25 cellular contexts compared by ENCODE assay signal in the genomic region with DNA sequence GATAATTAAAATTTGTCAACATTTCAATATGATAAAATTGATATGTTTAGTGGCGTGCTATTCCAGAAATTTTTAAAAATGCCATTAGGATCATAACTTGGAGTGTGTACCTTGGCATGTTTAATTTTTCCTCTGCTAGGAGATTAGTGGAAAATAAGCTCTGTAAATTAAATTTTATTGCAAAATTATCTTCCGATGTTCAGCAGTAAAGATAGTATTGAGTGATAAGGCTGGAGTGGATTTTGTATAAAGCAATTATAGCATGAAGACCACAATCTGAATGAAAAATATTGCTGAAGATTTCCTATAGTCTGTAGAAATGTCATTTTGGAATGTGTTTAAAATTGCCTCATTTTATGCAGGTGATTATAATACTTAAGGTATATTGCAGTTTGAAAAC.
"Had no signal": no experiment of that assay in that cellular context is flagged by ENCODE, and none has a peak within 500 bp of the region (broad histone marks: within the 10 kb centered on the region; RNA-seq: fewer than 3 reads in every experiment).

No MANE protein-coding gene starts in this region.

- H2AFZ ChIP-seq: hepatocyte had no signal

- H3K9me3 ChIP-seq: colonic mucosa, esophagus muscularis mucosa, esophagus squamous epithelium, gastrocnemius medialis, gastroesophageal sphincter, heart left ventricle, heart right ventricle had no signal

- H3K4me3 ChIP-seq: colonic mucosa, coronary artery, dorsolateral prefrontal cortex, esophagus muscularis mucosa, esophagus squamous epithelium, gastrocnemius medialis, gastroesophageal sphincter, heart left ventricle, heart right ventricle, hepatocyte had no signal

- H3K36me3 ChIP-seq: colonic mucosa, esophagus muscularis mucosa, esophagus squamous epithelium, gastrocnemius medialis, gastroesophageal sphincter, heart left ventricle, heart right ventricle had no signal

- ATAC-seq: effector memory CD8-positive, alpha-beta T cell; esophagus mucosa; foreskin keratinocyte; gastrocnemius medialis; gastroesophageal sphincter; heart left ventricle; heart right ventricle had no signal

- H3K79me2 ChIP-seq: hepatocyte had no signal

- H3K4me2 ChIP-seq: hepatocyte had no signal

- DNase-seq: colonic mucosa; cortex of kidney; dermis blood vessel endothelial cell; dorsolateral prefrontal cortex; effector CD4-positive, alpha-beta T cell; effector CD8-positive, alpha-beta T cell; effector memory CD4-positive, alpha-beta T cell; effector memory CD8-positive, alpha-beta T cell; endodermal cell; erythroblast; esophagus squamous epithelium; foreskin fibroblast; foreskin keratinocyte; foreskin melanocyte; gastrocnemius medialis; glutamatergic neuron; head of caudate nucleus; heart left ventricle; heart right ventricle had no signal

- H3K4me1 ChIP-seq: colonic mucosa, esophagus muscularis mucosa, esophagus squamous epithelium, foreskin keratinocyte, gastrocnemius medialis, gastroesophageal sphincter, heart left ventricle, heart right ventricle had no signal

- H3K27ac ChIP-seq: colonic mucosa, coronary artery, dorsolateral prefrontal cortex, epithelial cell of prostate, esophagus muscularis mucosa, esophagus squamous epithelium, foreskin keratinocyte, gastrocnemius medialis, gastroesophageal sphincter, heart left ventricle, heart right ventricle, hepatocyte had no signal

- H3K27me3 ChIP-seq: colonic mucosa, dorsolateral prefrontal cortex, esophagus muscularis mucosa, esophagus squamous epithelium, foreskin keratinocyte, gastrocnemius medialis, gastroesophageal sphincter, heart left ventricle, heart right ventricle, hepatocyte had no signal
